Comparison of ENCODE assay signal across 8 cellular contexts in genomic region chr15:74620636-74621545, GRCh38. TPM values are rescaled to one million over a fixed set of nuclear protein-coding genes. Genes with fewer than 3 reads are reported as not detected.
DNase-seq lines count a peak whose midpoint lies in the region; ATAC-seq and TF ChIP-seq lines count a peak whose summit lies in the region.

No MANE protein-coding gene starts in this region.

- no peak overlapping the region for H2AFZ ChIP-seq in Karpas-422 (ENCODE audit: low read length)

- H4K20me1 ChIP-seq in Karpas-422 (ENCODE audit: insufficient read depth, low read depth, low read length), result peaks cover 64% of the 10 kb centered on the region

- H3K9me3 ChIP-seq in Karpas-422 (ENCODE audit: low read length), result no peaks in the 10 kb centered on the region

- no peak overlapping the region for H3K4me3 Mint-ChIP-seq in activated naive CD8-positive, alpha-beta T cell treated with anti-CD3 and anti-CD28 coated beads, Interleukin-2, amount 50 U/mL, for 24 hours

- H3K27me3 Mint-ChIP-seq in activated naive CD8-positive, alpha-beta T cell treated with anti-CD3 and anti-CD28 coated beads, Interleukin-2, amount 50 U/mL, for 24 hours, result no peaks in the 10 kb centered on the region

- no peak overlapping the region for H3K27ac ChIP-seq in Karpas-422 (ENCODE audit: low read length)

- H3K9me3 Mint-ChIP-seq in activated naive CD8-positive, alpha-beta T cell treated with anti-CD3 and anti-CD28 coated beads, Interleukin-2, amount 50 U/mL, for 24 hours, result no peaks in the 10 kb centered on the region

- DNase-seq in 8988T (peak; percentile 93), Karpas-422 (peak; percentile 92), T follicular helper cell (ENCODE audit: low read depth) (peak; percentile 68), left ventricle myocardium superior (peak; percentile 74), sciatic nerve (ENCODE audit: low spot score) (peak; percentile 75)
- DNase-seq in activated naive CD8-positive, alpha-beta T cell treated with anti-CD3 and anti-CD28 coated beads, Interleukin-2, amount 50 U/mL, for 24 hours, result peak; percentile 79

- H3K4me2 ChIP-seq in Karpas-422 (ENCODE audit: low read depth, low read length, poor library complexity, severe bottlenecking), result no peak overlapping the region

- no peaks in the 10 kb centered on the region for H3K27me3 ChIP-seq in Karpas-422 (ENCODE audit: low read length)

- ATAC-seq in activated naive CD8-positive, alpha-beta T cell treated with anti-CD3 and anti-CD28 coated beads, Interleukin-2, amount 50 U/mL, for 24 hours, result peak; percentile 89
- peak; percentile 46 for ATAC-seq in left ventricle myocardium superior
- ATAC-seq in sciatic nerve, result peak; percentile 48
- ATAC-seq in GM21360 (IDR thresholded peaks at IDR 0.05; ENCODE audit: unreplicated experiment), result no peak

- peaks cover 17% of the 10 kb centered on the region for H3K4me1 ChIP-seq in Karpas-422 (ENCODE audit: low read length)

- H3K4me3 ChIP-seq in Karpas-422 (ENCODE audit: low read length), result no peak overlapping the region

- peak overlapping the region; percentile 84 for H3K27ac Mint-ChIP-seq in activated naive CD8-positive, alpha-beta T cell treated with anti-CD3 and anti-CD28 coated beads, Interleukin-2, amount 50 U/mL, for 24 hours

- peaks cover 77% of the 10 kb centered on the region for H3K79me2 ChIP-seq in Karpas-422 (ENCODE audit: low read length)

- H3K9ac ChIP-seq in Karpas-422 (ENCODE audit: low read length), result peak overlapping the region; percentile 24; the same call in 1 of the 2 replicates

- peak; percentile 100 for TF ChIP-seq CTCF in GM12873 (IDR thresholded peaks at IDR 0.05; ENCODE audit: insufficient read depth, low read depth, low read length, missing control alignments)

- peaks cover 39% of the 10 kb centered on the region for H3K36me3 ChIP-seq in Karpas-422 (ENCODE audit: insufficient read depth, low read length)

- H3K9me2 ChIP-seq in Karpas-422 (replicated peaks; ENCODE audit: insufficient read depth, low read length), result no peaks in the 10 kb centered on the region

- peaks cover 60% of the 10 kb centered on the region for H3K4me1 Mint-ChIP-seq in activated naive CD8-positive, alpha-beta T cell treated with anti-CD3 and anti-CD28 coated beads, Interleukin-2, amount 50 U/mL, for 24 hours

- H3K36me3 Mint-ChIP-seq in activated naive CD8-positive, alpha-beta T cell treated with anti-CD3 and anti-CD28 coated beads, Interleukin-2, amount 50 U/mL, for 24 hours (ENCODE audit: low read depth), result peaks cover 56% of the 10 kb centered on the region

- intact Hi-C loops in left ventricle myocardium superior (cut with micrococcal nuclease) (no loop called here), sciatic nerve (cut with DNase I) (loop anchor here (10.0 kb wide), 1 partner anchor 166 kb away; no protein-coding TSS in a partner anchor)

RNA-seq across cellular contexts. Expression of gene CLK3, which starts 5.3 kb away (rescaled TPM):
- 114 and 147 TPM in 2 replicates for total RNA-seq in Karpas-422 (2014; rRNA removed; shearing (Covaris generic); ENCODE audit: low replicate concordance)
- 55.3 TPM for total RNA-seq in left ventricle myocardium superior
- 81.7 TPM for total RNA-seq in sciatic nerve
